30 cellular contexts compared by ENCODE assay signal in genomic region chr7:1557771-1558170, GRCh38. TPM values are rescaled to one million over a fixed set of nuclear protein-coding genes. Genes with fewer than 3 reads are reported as not detected.
DNase-seq lines count a peak whose midpoint lies in the region; ATAC-seq and TF ChIP-seq lines count a peak whose summit lies in the region.
"Had no signal": no experiment of that assay in that cellular context is flagged by ENCODE, and none has a peak within 500 bp of the region (broad histone marks: within the 10 kb centered on the region; RNA-seq: fewer than 3 reads in every experiment).

No MANE protein-coding gene starts in this region.

- no peak for TF ChIP-seq CTCF in BE2C (IDR thresholded peaks at IDR 0.05; ENCODE audit: low read depth, low read length)
- TF ChIP-seq CTCF in IMR-90 (conservative IDR thresholded peaks at IDR 0.05; ENCODE audit: low read depth, low read length) = no peak
- no peak for TF ChIP-seq CTCF in neural progenitor cell (IDR thresholded peaks at IDR 0.05)
- TF ChIP-seq CTCF in lower leg skin (IDR thresholded peaks at IDR 0.05) = no peak
- no peak for TF ChIP-seq CTCF in glutamatergic neuron (IDR thresholded peaks at IDR 0.05; ENCODE audit: partially characterized antibody, unreplicated experiment)

- H3K27me3 ChIP-seq in BE2C = no peaks in the 10 kb centered on the region
- no peaks in the 10 kb centered on the region for H3K27me3 ChIP-seq in IMR-90 (ENCODE audit: control insufficient read depth, insufficient read depth, low read length)
- H3K27me3 ChIP-seq in esophagus (ENCODE audit: control insufficient read depth in 1 of 2, insufficient read depth in 2 of 2, low read length in 2 of 2) = no peaks in the 10 kb centered on the region
- no peaks in the 10 kb centered on the region for H3K27me3 ChIP-seq in neural progenitor cell
- H3K27me3 ChIP-seq in SJCRH30 = no peaks in the 10 kb centered on the region
- H3K27me3 ChIP-seq: body of pancreas, hepatocyte, SJSA1, upper lobe of left lung had no signal

- no peaks in the 10 kb centered on the region for H3K36me3 Mint-ChIP-seq in neural progenitor cell
- no peaks in the 10 kb centered on the region for H3K36me3 Mint-ChIP-seq in glutamatergic neuron (ENCODE audit: unreplicated experiment)
- H3K36me3 Mint-ChIP-seq: immature natural killer cell; naive B cell; stimulated activated memory B cell treated with anti-CD40 and anti-IgM and Interleukin-4, amounts not matched to agents 10 μg/mL and 1 μg/mL and 100 μg/mL, for 72 hours; T-cell had no signal

- no peaks in the 10 kb centered on the region for H3K36me3 ChIP-seq in BE2C
- H3K36me3 ChIP-seq in IMR-90 (ENCODE audit: control insufficient read depth, insufficient read depth, low read length) = no peaks in the 10 kb centered on the region
- H3K36me3 ChIP-seq in esophagus (ENCODE audit: control insufficient read depth in 2 of 2, insufficient read depth in 2 of 2, low read length in 1 of 2) = peaks cover 0 to 16% of the 10 kb centered on the region in 2 donors
- H3K36me3 ChIP-seq in neural progenitor cell = no peaks in the 10 kb centered on the region
- H3K36me3 ChIP-seq in SJCRH30 = no peaks in the 10 kb centered on the region
- H3K36me3 ChIP-seq: left lung, SJSA1, upper lobe of left lung had no signal

- H3K9me3 ChIP-seq in BE2C = no peaks in the 10 kb centered on the region
- H3K9me3 ChIP-seq in IMR-90 (ENCODE audit: control insufficient read depth, insufficient read depth, low read length) = no peaks in the 10 kb centered on the region
- no peaks in the 10 kb centered on the region for H3K9me3 ChIP-seq in esophagus (ENCODE audit: control insufficient read depth in 2 of 2, insufficient read depth in 1 of 2, low read depth in 1 of 2, low read length in 1 of 2)
- H3K9me3 ChIP-seq in neural progenitor cell (ENCODE audit: low read depth) = no peaks in the 10 kb centered on the region
- no peaks in the 10 kb centered on the region for H3K9me3 ChIP-seq in SJCRH30 (replicated peaks)
- H3K9me3 ChIP-seq: body of pancreas, left lung, SJSA1, upper lobe of left lung had no signal

- no peak for TF ChIP-seq RAD21 in IMR-90 (IDR thresholded peaks at IDR 0.05; ENCODE audit: low read length)

- H3K4me3 Mint-ChIP-seq in neural progenitor cell (no peak overlapping the region), glutamatergic neuron (ENCODE audit: unreplicated experiment) (no peak overlapping the region)
- H3K4me3 Mint-ChIP-seq: activated B cell treated with CpG ODN at 0.5 μM for 24 hours; activated naive CD4-positive, alpha-beta T cell treated with anti-CD3 and anti-CD28 coated beads for 36 hours; activated T-helper 1 cell treated with anti-CD3 and anti-CD28 coated beads, Interleukin-12 subunit alpha, Interleukin-12 subunit beta, Interleukin-2, Interleukin-4 antibody, amounts not matched to agents 30 ng/mL and 10 ng/mL and 1 ng/mL, durations not matched to agents 14 hours and 24 hours and 36 hours; immature natural killer cell; naive B cell; stimulated activated memory B cell treated with anti-CD40 and anti-IgM and Interleukin-4, amounts not matched to agents 10 μg/mL and 1 μg/mL and 100 μg/mL, for 72 hours; T-cell had no signal

- no peak for ATAC-seq in IMR-90 (ENCODE audit: low read depth)
- ATAC-seq: body of pancreas; left lung; stimulated activated memory B cell treated with anti-CD40 and anti-IgM and Interleukin-4, amounts not matched to agents 10 μg/mL and 1 μg/mL and 100 μg/mL, for 72 hours; T-cell had no signal

- no peak overlapping the region for H2BK5ac ChIP-seq in IMR-90 (ENCODE audit: low read depth, low read length, poor library complexity, severe bottlenecking)

- in situ Hi-C loops in IMR-90 (cut with MboI; ENCODE audit: low sequenced_read_pairs) = no loop called here

- H3K18ac ChIP-seq in IMR-90 (ENCODE audit: low read depth, low read length) = no peak overlapping the region

- H3K4me3 ChIP-seq in BE2C (ENCODE audit: low read depth, low read length) (no peak overlapping the region), IMR-90 (ENCODE audit: insufficient read depth, low read depth, low read length) (no peak overlapping the region), esophagus (ENCODE audit: low read depth in 1 of 2, low read length in 2 of 2) (peak overlapping the region; percentile 32 to 34), neural progenitor cell (no peak overlapping the region), lower leg skin (ENCODE audit: low read depth, poor library complexity, severe bottlenecking) (no peak overlapping the region), SJCRH30 (no peak overlapping the region)
- H3K4me3 ChIP-seq: body of pancreas, hepatocyte, left lung, SJSA1, upper lobe of left lung had no signal

- no peak overlapping the region for H2AK9ac ChIP-seq in IMR-90 (replicated peaks; ENCODE audit: low read depth, low read length, poor library complexity)

- H3K9me3 Mint-ChIP-seq in neural progenitor cell = no peaks in the 10 kb centered on the region
- peaks cover 18% of the 10 kb centered on the region for H3K9me3 Mint-ChIP-seq in glutamatergic neuron (ENCODE audit: unreplicated experiment)
- H3K9me3 Mint-ChIP-seq: activated B cell treated with CpG ODN at 0.5 μM for 24 hours; activated naive CD4-positive, alpha-beta T cell treated with anti-CD3 and anti-CD28 coated beads for 36 hours; activated T-helper 1 cell treated with anti-CD3 and anti-CD28 coated beads, Interleukin-12 subunit alpha, Interleukin-12 subunit beta, Interleukin-2, Interleukin-4 antibody, amounts not matched to agents 30 ng/mL and 10 ng/mL and 1 ng/mL, durations not matched to agents 14 hours and 24 hours and 36 hours; immature natural killer cell; naive B cell; stimulated activated memory B cell treated with anti-CD40 and anti-IgM and Interleukin-4, amounts not matched to agents 10 μg/mL and 1 μg/mL and 100 μg/mL, for 72 hours; T-cell had no signal

- no peak overlapping the region for H2BK15ac ChIP-seq in IMR-90 (ENCODE audit: low read depth, low read length)

- H3K9ac ChIP-seq in IMR-90 (ENCODE audit: low read depth, low read length) (no peak overlapping the region), neural progenitor cell (no peak overlapping the region)

- peaks cover 11% of the 10 kb centered on the region for H3K9me1 ChIP-seq in IMR-90 (ENCODE audit: insufficient read depth, low read length)

- H3K14ac ChIP-seq in IMR-90 (replicated peaks; ENCODE audit: low read depth, low read length) = no peak overlapping the region

- H2AFZ ChIP-seq in IMR-90 (replicated peaks; ENCODE audit: low read length, poor library complexity) (peak overlapping the region; percentile 57), neural progenitor cell (replicated peaks) (no peak overlapping the region)
- H2AFZ ChIP-seq: hepatocyte had no signal

- H3K27me3 Mint-ChIP-seq in neural progenitor cell (ENCODE audit: insufficient read depth, low read depth) = no peaks in the 10 kb centered on the region
- peaks cover 24% of the 10 kb centered on the region for H3K27me3 Mint-ChIP-seq in glutamatergic neuron (ENCODE audit: unreplicated experiment)
- H3K27me3 Mint-ChIP-seq: activated B cell treated with CpG ODN at 0.5 μM for 24 hours, T-cell had no signal

- H3K4me1 ChIP-seq in BE2C (no peaks in the 10 kb centered on the region), IMR-90 (ENCODE audit: control insufficient read depth, insufficient read depth, low read length) (peaks cover 15% of the 10 kb centered on the region), esophagus (ENCODE audit: control insufficient read depth in 2 of 2, insufficient read depth in 2 of 2, low read length in 1 of 2) (peaks cover 8 to 27% of the 10 kb centered on the region in 2 donors), neural progenitor cell (peaks cover 5% of the 10 kb centered on the region), SJCRH30 (peaks cover 8% of the 10 kb centered on the region; the same call in 1 of the 2 replicates)

- 81% methylated on average over 4 of the region's 10 CpGs; no CpG with 5 or more reads in 1 of the 2 experiments for WGBS in IMR-90 (ENCODE audit: extremely low coverage in 2 of 2, insufficient read length in 1 of 2), 2 experiments
- WGBS in esophagus, 2 donors = 90 to 93% methylated on average over 10 of the region's 10 CpGs
- 90 to 91% methylated on average over 10 of the region's 10 CpGs for WGBS in lower leg skin, 2 donors

- intact Hi-C loops in IMR-90 (cut with micrococcal nuclease) (no loop called here), lower leg skin (cut with DNase I; ENCODE audit: low total_unique reads) (no loop called here), head of caudate nucleus (cut with DNase I) (no loop called here)

- no peak overlapping the region for H3K56ac ChIP-seq in IMR-90 (ENCODE audit: extremely low read depth, insufficient read depth, low read length)

- no peak overlapping the region for H3K4ac ChIP-seq in IMR-90 (ENCODE audit: low read depth, low read length)

- H3F3A ChIP-seq in neural progenitor cell (ENCODE audit: low read depth) = no peaks in the 10 kb centered on the region

- H3K4me2 ChIP-seq in IMR-90 (ENCODE audit: low read depth, low read length) = no peak overlapping the region
- H3K4me2 ChIP-seq in neural progenitor cell = no peak overlapping the region
- H3K4me2 ChIP-seq: hepatocyte had no signal

- H2BK120ac ChIP-seq in IMR-90 (ENCODE audit: low read depth, low read length) = no peak overlapping the region

- H3K4me1 Mint-ChIP-seq in neural progenitor cell (peaks cover 7% of the 10 kb centered on the region), glutamatergic neuron (ENCODE audit: low read depth, unreplicated experiment) (peaks cover 24% of the 10 kb centered on the region)
- H3K4me1 Mint-ChIP-seq: immature natural killer cell had no signal

- dilution Hi-C loops in IMR-90 (cut with HindIII; ENCODE audit: low sequenced_read_pairs, unreplicated experiment) = no loop called here

- no peaks in the 10 kb centered on the region for H3K79me2 ChIP-seq in neural progenitor cell (ENCODE audit: low read depth)

- H3K27ac Mint-ChIP-seq in neural progenitor cell (peak overlapping the region; percentile 78), glutamatergic neuron (ENCODE audit: unreplicated experiment) (no peak overlapping the region)
- H3K27ac Mint-ChIP-seq: activated B cell treated with CpG ODN at 0.5 μM for 24 hours; activated naive CD4-positive, alpha-beta T cell treated with anti-CD3 and anti-CD28 coated beads for 36 hours; activated T-helper 1 cell treated with anti-CD3 and anti-CD28 coated beads, Interleukin-12 subunit alpha, Interleukin-12 subunit beta, Interleukin-2, Interleukin-4 antibody, amounts not matched to agents 30 ng/mL and 10 ng/mL and 1 ng/mL, durations not matched to agents 14 hours and 24 hours and 36 hours; immature natural killer cell; naive B cell; stimulated activated memory B cell treated with anti-CD40 and anti-IgM and Interleukin-4, amounts not matched to agents 10 μg/mL and 1 μg/mL and 100 μg/mL, for 72 hours; T-cell had no signal

- H3K79me1 ChIP-seq in IMR-90 (ENCODE audit: low read depth in 1 of 2, low read length in 2 of 2) = peaks cover 0 to 14% of the 10 kb centered on the region in 2 experiments; a peak in 1 of 4 replicates

- H2BK20ac ChIP-seq in IMR-90 (ENCODE audit: low read depth, low read length) = no peak overlapping the region

- TF ChIP-seq POLR2A in IMR-90 (IDR thresholded peaks at IDR 0.05; ENCODE audit: low read depth, low read length) (no peak; the same call in 1 of the 2 replicates), lower leg skin (IDR thresholded peaks at IDR 0.05) (no peak)

- H3K23ac ChIP-seq in IMR-90 (ENCODE audit: low read depth, low read length) = no peak overlapping the region

- DNase-seq in BE2C (peak; percentile 8), IMR-90 (no peak), neural progenitor cell (ENCODE audit: low spot score) (no peak), lower leg skin (ENCODE audit: low spot score in 2 of 2) (no peak), head of caudate nucleus (no peak), glutamatergic neuron (no peak), SJCRH30 (no peak)
- DNase-seq: activated B cell treated with CpG ODN at 0.5 μM for 24 hours; activated CD4-positive, alpha-beta T cell treated with anti-CD3 and anti-CD28 coated beads, Interleukin-2, amount 50 U/mL, for 4 hours; activated naive CD4-positive, alpha-beta T cell treated with anti-CD3 and anti-CD28 coated beads for 36 hours; C1 segment of cervical spinal cord; COR-L47; DMS53; immature natural killer cell; midbrain; naive B cell; NCI-H1048; NCI-H2107; NCI-H345; nucleus accumbens; T-cell had no signal

- BruUV-seq in IMR-90 (replicated peaks; lab: Mats Ljungman, UMichigan) = no TSS peak

- no peak overlapping the region for H4K91ac ChIP-seq in IMR-90 (ENCODE audit: insufficient read depth, low read depth, low read length)

- POLR2A ChIA-PET in IMR-90 (lab: Charles Lee; ENCODE audit: unreplicated experiment) = no interaction called here

- no peak overlapping the region for H4K5ac ChIP-seq in IMR-90 (ENCODE audit: low read depth, low read length)

- H3K27ac ChIP-seq in IMR-90 (ENCODE audit: insufficient read depth, low read length) = no peak overlapping the region
- H3K27ac ChIP-seq in esophagus (ENCODE audit: low read depth in 2 of 2, low read length in 1 of 2) = peak overlapping the region; percentile 37 to 96
- H3K27ac ChIP-seq in neural progenitor cell = no peak overlapping the region
- no peak overlapping the region for H3K27ac ChIP-seq in SJCRH30
- H3K27ac ChIP-seq: hepatocyte, left lung, SJSA1 had no signal

- H4K20me1 ChIP-seq in IMR-90 (ENCODE audit: insufficient read depth, low read length) = no peaks in the 10 kb centered on the region
- H4K20me1 ChIP-seq in neural progenitor cell (ENCODE audit: low read depth) = no peaks in the 10 kb centered on the region

- H2AK5ac ChIP-seq in IMR-90 (ENCODE audit: low read depth, low read length) = peak overlapping the region; percentile 72; the same call in 1 of the 2 replicates

- H4K8ac ChIP-seq in IMR-90 (ENCODE audit: low read depth in 2 of 2, low read length in 2 of 2) = no peak overlapping the region

- CTCF ChIA-PET in IMR-90 (lab: Yijun Ruan, JAX) = no interaction called here

RNA-seq across cellular contexts. Expression of gene TMEM184A, which starts 1.8 kb away (rescaled TPM):
- polyA plus RNA-seq in BE2C (2012; ENCODE audit: insufficient read depth, insufficient read length, low read depth) = 0.59 TPM
- 0.28 and 0.36 TPM in 2 replicates for total RNA-seq in IMR-90 (2012; rRNA removed)
- 1.9 TPM in 2 replicates for polyA plus RNA-seq in IMR-90 (2012; rRNA removed)
- 0.74 and 1.2 TPM in 2 replicates for polyA plus RNA-seq in IMR-90 (2012; cell fraction: cytosol; rRNA removed)
- 4.1 and 11.5 TPM in 2 replicates for polyA plus RNA-seq in IMR-90 (2012; cell fraction: nucleus; rRNA removed; ENCODE audit: low replicate concordance)
- 100 to 1,000 TPM in 1 of 2 donors, 10 to 100 TPM in 1; 80.2 to 187 TPM for polyA plus RNA-seq in esophagus
- total RNA-seq in neural progenitor cell (ENCODE audit: low replicate concordance) = 0.17 and 0.22 TPM in 2 replicates
- total RNA-seq in lower leg skin = 100 to 1,000 TPM in 3 of 4 donors, 10 to 100 TPM in 1; 70.5 to 177 (median 119) TPM
- 20.7 TPM for total RNA-seq in glutamatergic neuron (ENCODE audit: unreplicated experiment)
- total RNA-seq in SJCRH30 (2014; rRNA removed; shearing (Covaris generic)) = not detected in 2 replicates
- total RNA-seq: activated B cell treated with CpG ODN at 0.5 μM for 24 hours, frontal cortex had no signal
- polyA plus RNA-seq: immature natural killer cell had no signal

RNA-seq across cellular contexts. Expression of gene PSMG3, which starts 12.1 kb away (rescaled TPM):
- 179 TPM for polyA plus RNA-seq in BE2C (2012; ENCODE audit: insufficient read depth, insufficient read length, low read depth)
- 30.6 and 37.3 TPM in 2 replicates for total RNA-seq in IMR-90 (2012; rRNA removed)
- 52.5 and 54.1 TPM in 2 replicates for polyA plus RNA-seq in IMR-90 (2012; rRNA removed)
- polyA plus RNA-seq in IMR-90 (2012; cell fraction: cytosol; rRNA removed) = 44.0 and 63.2 TPM in 2 replicates
- 74.3 and 81.9 TPM in 2 replicates for polyA plus RNA-seq in IMR-90 (2012; cell fraction: nucleus; rRNA removed; ENCODE audit: low replicate concordance)
- 10 to 100 TPM; 66.9 to 72.3 TPM for polyA plus RNA-seq in esophagus
- total RNA-seq in neural progenitor cell (ENCODE audit: low replicate concordance) = 31.1 and 50.3 TPM in 2 replicates
- 10 to 100 TPM; 38.2 to 73.2 (median 60.7) TPM for total RNA-seq in lower leg skin
- 56.6 TPM for total RNA-seq in glutamatergic neuron (ENCODE audit: unreplicated experiment)
- total RNA-seq in SJCRH30 (2014; rRNA removed; shearing (Covaris generic)) = 22.5 and 28.9 TPM in 2 replicates

RNA-seq across cellular contexts. Expression of gene MAFK, which starts 27.3 kb away (rescaled TPM):
- 1.6 TPM for polyA plus RNA-seq in BE2C (2012; ENCODE audit: insufficient read depth, insufficient read length, low read depth)
- total RNA-seq in IMR-90 (2012; rRNA removed) (16.4 and 19.2 TPM in 2 replicates), neural progenitor cell (ENCODE audit: low replicate concordance) (4.3 and 4.7 TPM in 2 replicates), lower leg skin (10 to 100 TPM; 47.7 to 72.8 (median 52.3) TPM), glutamatergic neuron (ENCODE audit: unreplicated experiment) (10.5 TPM)
- polyA plus RNA-seq in IMR-90 (2012; rRNA removed) (27.1 and 27.9 TPM in 2 replicates), esophagus (10 to 100 TPM; 15.5 to 25.0 TPM)
- polyA plus RNA-seq in IMR-90 (2012; cell fraction: cytosol; rRNA removed) = 9.3 and 16.3 TPM in 2 replicates
- 216 and 262 TPM in 2 replicates for polyA plus RNA-seq in IMR-90 (2012; cell fraction: nucleus; rRNA removed; ENCODE audit: low replicate concordance)
- 0.86 and 1.6 TPM in 2 replicates for total RNA-seq in SJCRH30 (2014; rRNA removed; shearing (Covaris generic))

RNA-seq across cellular contexts. Expression of gene INTS1, which starts 53.6 kb away (rescaled TPM):
- 280 TPM for polyA plus RNA-seq in BE2C (2012; ENCODE audit: insufficient read depth, insufficient read length, low read depth)
- 9.3 and 10.0 TPM in 2 replicates for total RNA-seq in IMR-90 (2012; rRNA removed)
- 40.1 and 47.1 TPM in 2 replicates for polyA plus RNA-seq in IMR-90 (2012; rRNA removed)
- 32.2 and 35.8 TPM in 2 replicates for polyA plus RNA-seq in IMR-90 (2012; cell fraction: cytosol; rRNA removed)
- polyA plus RNA-seq in IMR-90 (2012; cell fraction: nucleus; rRNA removed; ENCODE audit: low replicate concordance) = 80.3 and 296 TPM in 2 replicates
- 10 to 100 TPM; 36.6 to 42.2 TPM for polyA plus RNA-seq in esophagus
- 16.5 and 76.7 TPM in 2 replicates for total RNA-seq in neural progenitor cell (ENCODE audit: low replicate concordance)
- total RNA-seq in lower leg skin = 10 to 100 TPM; 45.9 to 70.6 (median 60.3) TPM
- 108 TPM for total RNA-seq in glutamatergic neuron (ENCODE audit: unreplicated experiment)
- 25.1 and 27.7 TPM in 2 replicates for total RNA-seq in SJCRH30 (2014; rRNA removed; shearing (Covaris generic))

Comparison
In these comparisons a context has a peak if more than half of its experiments do, and no peak if none do; other contexts are left out.
1. H3K4me3 ChIP-seq: peak in esophagus (2 of 2); none in BE2C (single experiment), IMR-90 (single experiment), neural progenitor cell (single experiment), lower leg skin (single experiment) and SJCRH30 (single experiment).
2. H3K27ac ChIP-seq: peak in esophagus (2 of 2); none in IMR-90 (single experiment), neural progenitor cell (single experiment) and SJCRH30 (single experiment).
3. RNA of gene TMEM184A, which starts 1.8 kb away (total RNA-seq): 70.5 to 177 TPM in lower leg skin and 20.7 TPM in glutamatergic neuron (single experiment); 0.28 to 0.36 TPM in IMR-90, 0.17 to 0.22 TPM in neural progenitor cell and not detected in SJCRH30; every median in the first group is over 10 times any median in the second.